In genomic region chr15:70851889-70852288, GRCh38 we compare ENCODE assay signal across 1 cellular context.
TF ChIP-seq lines count a peak whose summit lies in the region.

No MANE protein-coding gene starts in this region.

TF ChIP-seq in HCT116, 20 proteins besides CTCF, POLR2A, EP300 and RAD21:
- TF ChIP-seq ZFX (IDR thresholded peaks at IDR 0.05) (no peak), ELF1 (IDR thresholded peaks at IDR 0.05; ENCODE audit: borderline replicate concordance, low read depth) (no peak), POLR2AphosphoS5 (IDR thresholded peaks at IDR 0.05; ENCODE audit: low read depth, low read length) (no peak), CBX3 (IDR thresholded peaks at IDR 0.05; ENCODE audit: low read depth) (no peak), MAX (IDR thresholded peaks at IDR 0.05) (no peak), ZBTB33 (IDR thresholded peaks at IDR 0.05; ENCODE audit: extremely low read depth, insufficient replicate concordance, low read length) (no peak), TCF7L2 (IDR thresholded peaks at IDR 0.05; ENCODE audit: borderline replicate concordance, extremely low read depth, insufficient read depth, insufficient read length) (no peak), EZH2 (IDR thresholded peaks at IDR 0.05) (no peak), SP1 (IDR thresholded peaks at IDR 0.05; ENCODE audit: low read depth) (no peak), YY1 (IDR thresholded peaks at IDR 0.05; ENCODE audit: extremely low read depth, insufficient replicate concordance, low read depth, low read length) (no peak), SRF (IDR thresholded peaks at IDR 0.05; ENCODE audit: low read depth) (no peak), REST (IDR thresholded peaks at IDR 0.05; ENCODE audit: low read depth) (no peak), JUND (IDR thresholded peaks at IDR 0.05) (no peak), FOSL1 (IDR thresholded peaks at IDR 0.05; ENCODE audit: low read depth) (no peak), EZH2phosphoT487 (IDR thresholded peaks at IDR 0.05; ENCODE audit: borderline replicate concordance) (no peak)
- TF ChIP-seq, protein P1, sequence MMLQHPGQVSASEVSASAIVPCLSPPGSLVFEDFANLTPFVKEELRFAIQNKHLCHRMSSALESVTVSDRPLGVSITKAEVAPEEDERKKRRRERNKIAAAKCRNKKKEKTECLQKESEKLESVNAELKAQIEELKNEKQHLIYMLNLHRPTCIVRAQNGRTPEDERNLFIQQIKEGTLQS (IDR thresholded peaks at IDR 0.05): no peak
